ENCODE assay signal across 26 cellular contexts in genomic region chr3:59831394-59831793, GRCh38.
"Had no signal": no experiment of that assay in that cellular context is flagged by ENCODE, and none has a peak within 500 bp of the region (broad histone marks: within the 10 kb centered on the region; RNA-seq: fewer than 3 reads in every experiment).

No MANE protein-coding gene starts in this region.

- H3K4me3 ChIP-seq: colonic mucosa, esophagus squamous epithelium, gastroesophageal sphincter had no signal

- H3K4me1 ChIP-seq: colonic mucosa, esophagus squamous epithelium, gastroesophageal sphincter had no signal

- DNase-seq: activated CD4-positive, alpha-beta T cell treated with anti-CD3 and anti-CD28 coated beads for 1 hour; activated CD4-positive, alpha-beta T cell treated with anti-CD3 and anti-CD28 coated beads for 48 hours; activated CD4-positive, alpha-beta T cell treated with anti-CD3 and anti-CD28 coated beads, Interleukin-2, amount 50 U/mL, for 1 hour; activated CD4-positive, alpha-beta T cell treated with anti-CD3 and anti-CD28 coated beads, Interleukin-2, amount 50 U/mL, for 48 hours; activated CD8-positive, alpha-beta memory T cell treated with anti-CD3 and anti-CD28 coated beads for 24 hours; activated CD8-positive, alpha-beta T cell treated with anti-CD3 and anti-CD28 coated beads for 36 hours; activated effector memory CD4-positive, alpha-beta T cell treated with Interleukin-2 at 50 U/mL for 16 hours; activated gamma-delta T cell treated with Interleukin-2 at 50 U/mL for 16 hours; activated naive CD4-positive, alpha-beta T cell treated with anti-CD3 and anti-CD28 coated beads, Interleukin-2, amount 50 U/mL, for 16 hours; activated naive CD4-positive, alpha-beta T cell treated with Interleukin-2 at 50 U/mL for 16 hours; activated T-cell treated with anti-CD3 and anti-CD28 coated beads, Interleukin-2, amount 50 U/mL, for 4 hours; amniotic stem cell; anterior cingulate cortex; central memory CD4-positive, alpha-beta T cell; cerebellar nuclear complex; colonic mucosa; effector CD8-positive, alpha-beta T cell; esophagus squamous epithelium; foreskin melanocyte; T-helper 2 cell had no signal

- H3K36me3 ChIP-seq: colonic mucosa, esophagus squamous epithelium, gastroesophageal sphincter had no signal

- ATAC-seq: activated CD8-positive, alpha-beta T cell treated with anti-CD3 and anti-CD28 coated beads for 36 hours; activated T-cell treated with anti-CD3 and anti-CD28 coated beads, Interleukin-2, amount 50 U/mL, for 4 hours; activated T-helper 17 cell treated with anti-CD3 and anti-CD28 coated beads, Interleukin-2, amount 50 U/mL, for 72 hours; gastroesophageal sphincter; WTC11 had no signal

- H3K27ac ChIP-seq: colonic mucosa, epithelial cell of prostate, esophagus squamous epithelium, gastroesophageal sphincter, VCaP had no signal

- H3K36me3 Mint-ChIP-seq: WTC11 had no signal

- H3K27me3 ChIP-seq: colonic mucosa, esophagus squamous epithelium, gastroesophageal sphincter had no signal

- H3K27me3 Mint-ChIP-seq: activated CD8-positive, alpha-beta T cell treated with anti-CD3 and anti-CD28 coated beads for 36 hours; activated naive CD8-positive, alpha-beta T cell; activated T-helper 17 cell treated with anti-CD3 and anti-CD28 coated beads, Interleukin-2, amount 50 U/mL, for 72 hours had no signal

- H3K4me1 Mint-ChIP-seq: activated T-helper 17 cell treated with anti-CD3 and anti-CD28 coated beads, Interleukin-2, amount 50 U/mL, for 72 hours; WTC11 had no signal

- H3K4me3 Mint-ChIP-seq: activated CD8-positive, alpha-beta T cell treated with anti-CD3 and anti-CD28 coated beads for 36 hours; activated naive CD8-positive, alpha-beta T cell; activated T-cell treated with anti-CD3 and anti-CD28 coated beads, Interleukin-2, amount 50 U/mL, for 4 hours; activated T-helper 17 cell treated with anti-CD3 and anti-CD28 coated beads, Interleukin-2, amount 50 U/mL, for 72 hours; WTC11 had no signal

- H3K9me3 ChIP-seq: colonic mucosa, esophagus squamous epithelium, gastroesophageal sphincter had no signal

- H3K27ac Mint-ChIP-seq: activated CD8-positive, alpha-beta T cell treated with anti-CD3 and anti-CD28 coated beads for 36 hours; activated naive CD8-positive, alpha-beta T cell; activated T-helper 17 cell treated with anti-CD3 and anti-CD28 coated beads, Interleukin-2, amount 50 U/mL, for 72 hours; WTC11 had no signal
